ENCODE assay signal across 17 cellular contexts in genomic region chr22:38770257-38770949, GRCh38. TPM values are rescaled to one million over a fixed set of nuclear protein-coding genes. Genes with fewer than 3 reads are reported as not detected.
A peak's percentile ranks its signal among the peaks of the same experiment; 100 is the strongest.
DNase-seq lines count a peak whose midpoint lies in the region; ATAC-seq and TF ChIP-seq lines count a peak whose summit lies in the region.
"Had no signal": no experiment of that assay in that cellular context is flagged by ENCODE, and none has a peak within 500 bp of the region (broad histone marks: within the 10 kb centered on the region; RNA-seq: fewer than 3 reads in every experiment).

No MANE protein-coding gene starts in this region.

- H4K91ac ChIP-seq in neuronal stem cell (ENCODE audit: low read depth, low read length, poor library complexity), result no peak overlapping the region

- peak overlapping the region; percentile 41 for H2BK15ac ChIP-seq in neuronal stem cell (ENCODE audit: low read length)

- H2AFZ ChIP-seq in neuronal stem cell (ENCODE audit: low read length), result no peak overlapping the region
- H2AFZ ChIP-seq: GM23338 had no signal

- no peak for TF ChIP-seq CTCF in coronary artery (IDR thresholded peaks at IDR 0.05)

- H3K18ac ChIP-seq in neuronal stem cell (ENCODE audit: low read length), result peak overlapping the region; percentile 51

- H4K8ac ChIP-seq in neuronal stem cell (ENCODE audit: low read depth, low read length), result no peak overlapping the region

- no peaks in the 10 kb centered on the region for H3K36me3 ChIP-seq in neuronal stem cell (replicated peaks in 1 of 2; ENCODE audit: control insufficient read depth in 2 of 2, insufficient read depth in 2 of 2, low read length in 2 of 2)
- H3K36me3 ChIP-seq: BLaER1 had no signal

- no peak overlapping the region for H3K4me3 ChIP-seq in neuronal stem cell (ENCODE audit: low read length in 2 of 2)
- no peak overlapping the region for H3K4me3 ChIP-seq in coronary artery
- H3K4me3 ChIP-seq: BLaER1, GM23338 had no signal

- H2BK12ac ChIP-seq in neuronal stem cell (ENCODE audit: low read length), result peak overlapping the region; percentile 86

- H3K23ac ChIP-seq in neuronal stem cell (ENCODE audit: low read depth, low read length, poor library complexity), result no peak overlapping the region

- no peak overlapping the region for H3K14ac ChIP-seq in neuronal stem cell (ENCODE audit: low read length)

- no CpG with 5 or more reads among the region's 16 CpGs for WGBS in neuronal stem cell (ENCODE audit: extremely low coverage in 2 of 2, insufficient read length in 2 of 2, insufficient replicate concordance in 1 of 2), 2 donors

- H3K4me3 Mint-ChIP-seq in T-helper 17 cell, result peak overlapping the region; percentile 53
- no peak overlapping the region for H3K4me3 Mint-ChIP-seq in effector memory CD8-positive, alpha-beta T cell
- H3K4me3 Mint-ChIP-seq: B cell; CD4-positive, CD25-positive, alpha-beta regulatory T cell; CD8-positive, alpha-beta T cell; GM23338; H9 had no signal

- H3K4me1 Mint-ChIP-seq in T-helper 17 cell, result peaks cover 12% of the 10 kb centered on the region
- peaks cover 14 to 15% of the 10 kb centered on the region in 2 donors for H3K4me1 Mint-ChIP-seq in effector memory CD8-positive, alpha-beta T cell (ENCODE audit: low read depth in 2 of 2)

- peak overlapping the region; percentile 4 for H2AK5ac ChIP-seq in neuronal stem cell (ENCODE audit: low read depth, low read length)

- ATAC-seq in T-helper 17 cell, result no peak
- no peak for ATAC-seq in effector memory CD8-positive, alpha-beta T cell (replicated peaks)
- no peak for ATAC-seq in GM18909 (IDR thresholded peaks at IDR 0.05; ENCODE audit: poor library complexity, unreplicated experiment)
- ATAC-seq: CD8-positive, alpha-beta T cell; GM23338; HCT116 had no signal

- H3K4me1 ChIP-seq in neuronal stem cell (ENCODE audit: control insufficient read depth in 2 of 2, insufficient read depth in 1 of 2, low read depth in 1 of 2, low read length in 2 of 2), result peaks cover 0 to 11% of the 10 kb centered on the region in 2 donors
- H3K4me1 ChIP-seq: Caco-2 had no signal

- H2BK5ac ChIP-seq in neuronal stem cell (ENCODE audit: low read length), result peak overlapping the region; percentile 71

- H3K9ac ChIP-seq in neuronal stem cell (ENCODE audit: low read depth, low read length, poor library complexity), result peak overlapping the region; percentile 74
- H3K9ac ChIP-seq: BLaER1 had no signal

- no peak overlapping the region for H2BK120ac ChIP-seq in neuronal stem cell (ENCODE audit: low read depth, low read length)

- H3K36me3 Mint-ChIP-seq in T-helper 17 cell (ENCODE audit: low read depth), result no peaks in the 10 kb centered on the region
- H3K36me3 Mint-ChIP-seq in effector memory CD8-positive, alpha-beta T cell (ENCODE audit: insufficient read depth), result no peaks in the 10 kb centered on the region
- H3K36me3 Mint-ChIP-seq: CD4-positive, CD25-positive, alpha-beta regulatory T cell; CD8-positive, alpha-beta T cell had no signal

- H3K27me3 ChIP-seq in neuronal stem cell (ENCODE audit: control insufficient read depth in 3 of 3, insufficient read depth in 3 of 3, low read depth in 1 of 3, low read length in 3 of 3), result peaks cover 0 to 23% (median 0%) of the 10 kb centered on the region in 3 experiments
- H3K27me3 ChIP-seq: BLaER1 had no signal

- H3K9me3 ChIP-seq in T-helper 17 cell (ENCODE audit: control insufficient read depth, low read length, poor library complexity, severe bottlenecking) (no peaks in the 10 kb centered on the region), neuronal stem cell (replicated peaks in 1 of 2; ENCODE audit: control insufficient read depth in 2 of 2, insufficient read depth in 1 of 2, low read depth in 1 of 2, low read length in 2 of 2) (no peaks in the 10 kb centered on the region)
- H3K9me3 ChIP-seq: BLaER1, Caco-2 had no signal

- H3K9me3 Mint-ChIP-seq in effector memory CD8-positive, alpha-beta T cell, result no peaks in the 10 kb centered on the region
- H3K9me3 Mint-ChIP-seq: CD4-positive, CD25-positive, alpha-beta regulatory T cell; CD8-positive, alpha-beta T cell; GM23338; H9 had no signal

- no peak overlapping the region for H3K4ac ChIP-seq in neuronal stem cell (ENCODE audit: low read length)

- H3K27ac Mint-ChIP-seq in T-helper 17 cell, result no peak overlapping the region
- peak overlapping the region; percentile 3 to 30 for H3K27ac Mint-ChIP-seq in effector memory CD8-positive, alpha-beta T cell
- H3K27ac Mint-ChIP-seq: B cell; CD8-positive, alpha-beta T cell; GM23338; H9 had no signal

- DNase-seq in T-helper 17 cell (no peak), neuronal stem cell (ENCODE audit: low spot score) (no peak), NCI-H748 treated with DMSO at 0.1 percent for 48 hours (lab: John Stamatoyannopoulos, UW) (no peak), coronary artery (ENCODE audit: low spot score) (no peak)
- no peak for DNase-seq in effector memory CD8-positive, alpha-beta T cell
- DNase-seq: Caco-2; CD4-positive, CD25-positive, alpha-beta regulatory T cell; CD8-positive, alpha-beta T cell; DMS153; DND-41; H9 had no signal

- H3K27me3 Mint-ChIP-seq in T-helper 17 cell, result no peaks in the 10 kb centered on the region
- H3K27me3 Mint-ChIP-seq in effector memory CD8-positive, alpha-beta T cell, result no peaks in the 10 kb centered on the region
- H3K27me3 Mint-ChIP-seq: B cell; CD4-positive, CD25-positive, alpha-beta regulatory T cell had no signal

- H3K79me1 ChIP-seq in neuronal stem cell (ENCODE audit: low read depth, low read length), result no peaks in the 10 kb centered on the region

- no peak overlapping the region for H3K4me2 ChIP-seq in neuronal stem cell (ENCODE audit: insufficient read depth, low read length, poor library complexity, severe bottlenecking)
- H3K4me2 ChIP-seq: BLaER1, GM23338 had no signal

- H3K27ac ChIP-seq in neuronal stem cell (replicated peaks; ENCODE audit: low read length) (no peak overlapping the region), coronary artery (no peak overlapping the region)
- H3K27ac ChIP-seq: BLaER1, C4-2B had no signal

RNA-seq across cellular contexts. Expression of gene SUN2, which starts 14.6 kb away (rescaled TPM):
- total RNA-seq in T-helper 17 cell, result 100 to 1,000 TPM; 426 to 485 TPM
- 19.4 TPM for polyA plus RNA-seq in neuronal stem cell (2013, experiment 1 of 2)
- 19.4 TPM for polyA plus RNA-seq in neuronal stem cell (2013, experiment 2 of 2)

RNA-seq across cellular contexts. Expression of gene DNAL4, which starts 23.5 kb away (rescaled TPM):
- total RNA-seq in T-helper 17 cell, result 1 to 10 TPM; 5.1 to 7.2 TPM
- 23.4 TPM for polyA plus RNA-seq in neuronal stem cell (2013, experiment 1 of 2)
- 22.3 TPM for polyA plus RNA-seq in neuronal stem cell (2013, experiment 2 of 2)
